Comparison of ENCODE assay signal across 8 cellular contexts in the genomic region with DNA sequence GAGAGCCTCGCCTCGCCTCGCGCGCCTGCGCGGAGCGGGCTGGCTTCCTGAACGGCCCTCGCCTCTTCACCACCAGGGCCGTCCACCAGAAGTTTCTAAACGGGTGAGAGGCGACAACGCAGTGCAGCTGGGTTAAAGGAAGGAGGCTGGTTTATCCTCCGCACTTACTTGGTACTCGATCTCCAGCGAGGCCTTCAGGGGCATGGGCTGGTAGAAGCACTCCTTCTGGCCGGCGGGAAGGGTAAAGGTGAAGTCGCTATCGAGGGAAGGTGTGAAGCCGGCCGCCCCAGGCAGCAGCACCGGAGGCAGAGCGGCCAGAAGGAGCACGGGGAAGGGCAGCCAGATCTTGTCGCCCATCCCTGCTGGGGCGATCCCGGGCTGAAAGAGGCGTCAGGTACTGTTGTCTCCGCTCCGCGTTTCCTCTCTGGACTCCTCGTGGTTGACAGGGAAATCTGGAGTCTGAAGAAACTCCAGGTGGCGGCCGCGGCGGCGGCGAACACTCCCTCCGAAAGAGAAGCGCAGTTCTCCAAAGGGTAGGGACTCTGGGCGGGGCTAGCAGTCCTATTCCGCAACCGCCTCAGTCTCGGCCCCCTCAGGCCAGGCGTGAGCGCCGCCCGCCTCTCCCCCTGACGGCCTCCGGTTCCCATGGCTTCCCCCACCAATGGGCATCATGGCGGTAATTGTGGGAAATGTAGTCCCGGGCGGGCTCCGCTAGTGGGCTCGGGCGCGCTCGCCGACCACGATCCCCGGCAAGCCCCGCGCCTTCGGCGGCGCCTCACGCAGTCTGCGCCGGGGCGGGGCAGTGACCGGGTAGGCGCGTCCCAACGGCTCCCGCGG. TPM values are rescaled to one million over a fixed set of nuclear protein-coding genes. Genes with fewer than 3 reads are reported as not detected.
DNase-seq lines count a peak whose midpoint lies in the region; ATAC-seq and TF ChIP-seq lines count a peak whose summit lies in the region.

Gene TMED5, minus strand, starts transcription at position 528 of the 837 bp plus-strand sequence. Its CDS starts 171 bp downstream, at position 357.

- no peaks in the 10 kb centered on the region for H3F3A ChIP-seq in Loucy (ENCODE audit: low read depth)

- peak; percentile 78 to 93 (median 86) for ATAC-seq in natural killer cell

- H3K36me3 Mint-ChIP-seq in natural killer cell, result no peaks in the 10 kb centered on the region

- peak within 1 kb of the TSS; percentile 88 for H2AFZ ChIP-seq in Loucy (ENCODE audit: low read length)

- H4K20me1 ChIP-seq in Loucy (ENCODE audit: insufficient read depth, low read length, poor library complexity, severe bottlenecking), result peaks cover 62% of the 10 kb centered on the region

- H3K4me2 ChIP-seq in Loucy (ENCODE audit: low read depth, low read length, poor library complexity, severe bottlenecking), result peak within 1 kb of the TSS; percentile 93

- H3K9ac ChIP-seq in Loucy (ENCODE audit: low read depth, low read length, poor library complexity, severe bottlenecking), result peak within 1 kb of the TSS; percentile 98

- DNase-seq in G401 (ENCODE audit: low spot score) (peak; percentile 98), H7 (peak; percentile 94), fibroblast of peridontal ligament (ENCODE audit: extremely low read depth) (peak; percentile 97), natural killer cell (peak; percentile 93)
- DNase-seq in activated T-helper 9 cell treated with anti-CD3 and anti-CD28 coated beads, Interleukin-2, amount 50 U/mL, for 16 hours (ENCODE audit: low read depth), result peak; percentile 93
- peak; percentile 96 for DNase-seq in stimulated activated naive CD4-positive, alpha-beta T cell treated with Interleukin-2 at 50 U/mL for 16 hours (lab: John Stamatoyannopoulos, UW)

- in situ Hi-C loops in G401 (cut with HindIII; ENCODE audit: low sequenced_read_pairs), result no loop called here

- H3K4me1 Mint-ChIP-seq in natural killer cell, result peaks cover 35 to 54% of the 10 kb centered on the region in 2 donors

- peaks cover 89% of the 10 kb centered on the region for H3K79me2 ChIP-seq in Loucy (ENCODE audit: insufficient read depth, low read length)

- peak; percentile 73 for TF ChIP-seq POLR2A in Raji (IDR thresholded peaks at IDR 0.05; ENCODE audit: insufficient read depth, low read depth, low read length)

- TF ChIP-seq CTCF in Loucy (conservative IDR thresholded peaks at IDR 0.05; ENCODE audit: low read length) (0 out of 2 replicates have a peak, but pooled peaks have one; percentile 13), natural killer cell (IDR thresholded peaks at IDR 0.05) (peak; percentile 11)

- H3K27me3 ChIP-seq in H7 (ENCODE audit: control insufficient read depth, insufficient read depth, low read length), result no peaks in the 10 kb centered on the region; the same call in 1 of the 2 replicates
- no peaks in the 10 kb centered on the region for H3K27me3 ChIP-seq in Loucy (ENCODE audit: insufficient read depth, low read length, poor library complexity, severe bottlenecking)

- H3K9me3 ChIP-seq in Loucy (ENCODE audit: insufficient read depth, low read depth, low read length), result no peaks in the 10 kb centered on the region

- intact Hi-C loops in natural killer cell (cut with micrococcal nuclease), result loop anchor here (1.0 to 2.0 kb wide), 4 partner anchors 101 to 349 kb away; partner anchors contain the start of genes DIPK1A and MTF2

- no peaks in the 10 kb centered on the region; the same call in 1 of the 2 replicates for H3K36me3 ChIP-seq in H7 (replicated peaks; ENCODE audit: control insufficient read depth, insufficient read depth, low read length)
- H3K36me3 ChIP-seq in Loucy (ENCODE audit: insufficient read depth, low read length), result no peaks in the 10 kb centered on the region

- H3K9me2 ChIP-seq in Loucy (replicated peaks; ENCODE audit: low read depth, low read length), result no peaks in the 10 kb centered on the region

- peak within 1 kb of the TSS; percentile 95 for H3K27ac Mint-ChIP-seq in natural killer cell

- H3K9me3 Mint-ChIP-seq in natural killer cell, result no peaks in the 10 kb centered on the region

- H3K27me3 Mint-ChIP-seq in natural killer cell (ENCODE audit: low read depth in 2 of 2), result no peaks in the 10 kb centered on the region

- peak within 1 kb of the TSS; percentile 89 for H3K4me3 Mint-ChIP-seq in natural killer cell

- H3K4me3 ChIP-seq in H7 (ENCODE audit: insufficient read depth, low read depth, low read length), result peak within 1 kb of the TSS; percentile 100
- peak within 1 kb of the TSS; percentile 87 for H3K4me3 ChIP-seq in Loucy (ENCODE audit: low read length, poor library complexity, severe bottlenecking)

- peaks cover 64% of the 10 kb centered on the region for H3K4me1 ChIP-seq in Loucy (ENCODE audit: insufficient read depth, low read length, poor library complexity, severe bottlenecking)

RNA-seq across cellular contexts. Expression of gene TMED5, which starts in this region (rescaled TPM):
- 12.3 and 22.8 TPM in 2 replicates for total RNA-seq in G401 (2014; rRNA removed; shearing (Covaris generic))
- total RNA-seq in H7 (2014; rRNA removed; shearing (Covaris generic)), result 66.4 and 72.5 TPM in 2 replicates
- 10 to 100 TPM; 64.6 to 73.5 (median 67.0) TPM for total RNA-seq in natural killer cell

Comparison
In these comparisons a context has a peak if more than half of its experiments do, and no peak if none do; other contexts are left out.
1. Peak in every context shown above with its lines: DNase-seq, ATAC-seq and H3K4me3 ChIP-seq.